ENCODE assay signal across 16 cellular contexts in genomic region chr11:18368236-18368635, GRCh38. TPM values are rescaled to one million over a fixed set of nuclear protein-coding genes. Genes with fewer than 3 reads are reported as not detected.
A peak's percentile ranks its signal among the peaks of the same experiment; 100 is the strongest.
DNase-seq lines count a peak whose midpoint lies in the region; ATAC-seq and TF ChIP-seq lines count a peak whose summit lies in the region.
"Had no signal": no experiment of that assay in that cellular context is flagged by ENCODE, and none has a peak within 500 bp of the region (broad histone marks: within the 10 kb centered on the region; RNA-seq: fewer than 3 reads in every experiment).

No MANE protein-coding gene starts in this region.

- no peaks in the 10 kb centered on the region for H3K9me3 ChIP-seq in BLaER1
- H3K9me3 ChIP-seq in spleen = no peaks in the 10 kb centered on the region
- H3K9me3 ChIP-seq: prostate gland had no signal

- peak overlapping the region; percentile 56; the same call in 1 of the 2 replicates for H3K9ac ChIP-seq in BLaER1

- H3K4me2 ChIP-seq in BLaER1 = peak overlapping the region; percentile 58

- no peaks in the 10 kb centered on the region for H3K4me1 Mint-ChIP-seq in naive B cell
- H3K4me1 Mint-ChIP-seq: mesothelial cell of epicardium had no signal

- H3K4me3 ChIP-seq in BLaER1 (no peak overlapping the region), brain microvascular endothelial cell (ENCODE audit: low read depth, low read length) (no peak overlapping the region), spleen (no peak overlapping the region)
- H3K4me3 ChIP-seq: coronary artery, prostate gland had no signal

- TF ChIP-seq CTCF in brain microvascular endothelial cell (IDR thresholded peaks at IDR 0.05; ENCODE audit: low read depth, low read length, missing control alignments) (no peak), spleen (IDR thresholded peaks at IDR 0.05 in 8 of 11, conservative IDR thresholded peaks at IDR 0.05 in 3 of 11) (no peak)

- DNase-seq in HT1080 (ENCODE audit: low read depth) (peak; percentile 49), brain microvascular endothelial cell (peak; percentile 36), naive B cell (no peak), spleen (no peak), left lobe of liver (ENCODE audit: low spot score) (no peak), activated gamma-delta T cell treated with Interleukin-2 at 50 U/mL for 16 hours (no peak), DMS 273 treated with DMSO at 0.1 percent for 48 hours (lab: John Stamatoyannopoulos, UW) (no peak)
- DNase-seq: activated CD8-positive, alpha-beta T cell treated with anti-CD3 and anti-CD28 coated beads for 36 hours; activated gamma-delta T cell; Calu3; MV-4-11; T-helper 1 cell had no signal

- no peaks in the 10 kb centered on the region for H3K27me3 Mint-ChIP-seq in naive B cell
- H3K27me3 Mint-ChIP-seq: activated CD8-positive, alpha-beta T cell treated with anti-CD3 and anti-CD28 coated beads for 36 hours had no signal

- intact Hi-C loops in spleen (cut with DNase I; ENCODE audit: low total_unique reads) = no loop called here

- H3K27ac Mint-ChIP-seq in naive B cell = peak overlapping the region in 4 of 6 donors; percentile 2 to 44 (median 10)
- H3K27ac Mint-ChIP-seq: activated CD8-positive, alpha-beta T cell treated with anti-CD3 and anti-CD28 coated beads for 36 hours; mesothelial cell of epicardium had no signal

- ATAC-seq in naive B cell (ENCODE audit: low read depth in 2 of 2) (no peak), left lobe of liver (no peak)
- ATAC-seq: activated CD8-positive, alpha-beta T cell treated with anti-CD3 and anti-CD28 coated beads for 36 hours had no signal

- H3K36me3 Mint-ChIP-seq in naive B cell = peaks cover 18% of the 10 kb centered on the region in 2 donors

- in situ Hi-C loops in brain microvascular endothelial cell (cut with HindIII; ENCODE audit: low pct_ligation_motif_present, low sequenced_read_pairs) = no loop called here

- H3K36me3 ChIP-seq in BLaER1 (peaks cover 38% of the 10 kb centered on the region), brain microvascular endothelial cell (replicated peaks) (peaks cover 18% of the 10 kb centered on the region), spleen (peaks cover 0 to 63% (median 43%) of the 10 kb centered on the region in 6 donors)

- peak overlapping the region; percentile 78 for H3K27ac ChIP-seq in BLaER1
- H3K27ac ChIP-seq in brain microvascular endothelial cell = peak overlapping the region; percentile 44
- no peak overlapping the region for H3K27ac ChIP-seq in spleen
- H3K27ac ChIP-seq: coronary artery, prostate gland had no signal

- H3K27me3 ChIP-seq in BLaER1 = no peaks in the 10 kb centered on the region
- no peaks in the 10 kb centered on the region for H3K27me3 ChIP-seq in brain microvascular endothelial cell (replicated peaks)
- no peaks in the 10 kb centered on the region for H3K27me3 ChIP-seq in spleen (replicated peaks in 1 of 7)

- H3K4me1 ChIP-seq in BLaER1 = peaks cover 57% of the 10 kb centered on the region
- H3K4me1 ChIP-seq in spleen = peaks cover 0 to 15% (median 0%) of the 10 kb centered on the region in 6 donors
- H3K4me1 ChIP-seq: prostate gland had no signal

- peaks cover 0 to 2% (median 0%) of the 10 kb centered on the region in 7 donors for H3K9me3 Mint-ChIP-seq in naive B cell
- H3K9me3 Mint-ChIP-seq: activated CD8-positive, alpha-beta T cell treated with anti-CD3 and anti-CD28 coated beads for 36 hours; mesothelial cell of epicardium had no signal

- no peak for TF ChIP-seq POLR2A in spleen (IDR thresholded peaks at IDR 0.05)

- WGBS in spleen, 5 donors = 66 to 72% (median 69%) methylated on average over 2 of the region's 2 CpGs

- H4K20me1 ChIP-seq in BLaER1 = no peaks in the 10 kb centered on the region

- H3K4me3 Mint-ChIP-seq in naive B cell = no peak overlapping the region
- H3K4me3 Mint-ChIP-seq: activated CD8-positive, alpha-beta T cell treated with anti-CD3 and anti-CD28 coated beads for 36 hours; mesothelial cell of epicardium had no signal

RNA-seq across cellular contexts. Expression of gene LDHA, which starts 26.1 kb away (rescaled TPM):
- 713 and 1,482 TPM in 2 replicates for total RNA-seq in HT1080 (2014; rRNA removed; shearing (Covaris generic))
- 2,792 and 2,863 TPM in 2 replicates for polyA plus RNA-seq in HT1080 (2015; cell fraction: cytosol; rRNA removed)
- polyA plus RNA-seq in HT1080 (2015; cell fraction: nucleus; rRNA removed) = 3,071 and 3,542 TPM in 2 replicates
- polyA plus RNA-seq in naive B cell (ENCODE audit: low read depth in 6 of 6) (100 to 1,000 TPM; 224 to 298 (median 251) TPM), spleen (100 to 1,000 TPM; 139 to 260 (median 206) TPM)
- total RNA-seq in spleen (100 to 1,000 TPM; 221 to 415 (median 286) TPM), left lobe of liver (450 TPM)

RNA-seq across cellular contexts. Expression of gene LDHC, which starts 43.9 kb away (rescaled TPM):
- total RNA-seq in HT1080 (2014; rRNA removed; shearing (Covaris generic)) = not detected in 2 replicates
- not detected in 2 replicates for polyA plus RNA-seq in HT1080 (2015; cell fraction: cytosol; rRNA removed)
- not detected in 2 replicates for polyA plus RNA-seq in HT1080 (2015; cell fraction: nucleus; rRNA removed)
- polyA plus RNA-seq in naive B cell (ENCODE audit: low read depth in 6 of 6) (1 to 10 TPM in 1 of 6 donors, not detected in 5; 4.2 TPM), spleen (1 to 10 TPM in 1 of 3 donors, under 1 TPM in 1, not detected in 1; 0.93 to 1.1 TPM)
- total RNA-seq in spleen (under 1 TPM in 1 of 7 donors, not detected in 6; 0.84 TPM), left lobe of liver (not detected)
- total RNA-seq: activated CD8-positive, alpha-beta T cell treated with anti-CD3 and anti-CD28 coated beads for 36 hours; Calu3 had no signal

RNA-seq across cellular contexts. Expression of gene GTF2H1, which starts 45.9 kb away (rescaled TPM):
- 70.3 and 85.8 TPM in 2 replicates for total RNA-seq in HT1080 (2014; rRNA removed; shearing (Covaris generic))
- 55.3 and 67.2 TPM in 2 replicates for polyA plus RNA-seq in HT1080 (2015; cell fraction: cytosol; rRNA removed)
- polyA plus RNA-seq in HT1080 (2015; cell fraction: nucleus; rRNA removed) = 72.6 and 72.9 TPM in 2 replicates
- polyA plus RNA-seq in naive B cell (ENCODE audit: low read depth in 6 of 6) = 10 to 100 TPM; 23.5 to 50.4 (median 37.3) TPM
- 10 to 100 TPM; 39.6 to 65.4 (median 52.0) TPM for total RNA-seq in spleen
- 10 to 100 TPM; 18.1 to 25.1 (median 20.2) TPM for polyA plus RNA-seq in spleen
- total RNA-seq in left lobe of liver = 11.3 TPM

RNA-seq across cellular contexts. Expression of gene HPS5, which starts 46.3 kb away (rescaled TPM):
- 18.6 and 19.2 TPM in 2 replicates for total RNA-seq in HT1080 (2014; rRNA removed; shearing (Covaris generic))
- 14.5 and 15.9 TPM in 2 replicates for polyA plus RNA-seq in HT1080 (2015; cell fraction: cytosol; rRNA removed)
- 20.0 and 20.7 TPM in 2 replicates for polyA plus RNA-seq in HT1080 (2015; cell fraction: nucleus; rRNA removed)
- polyA plus RNA-seq in naive B cell (ENCODE audit: low read depth in 6 of 6) = 10 to 100 TPM; 15.3 to 40.2 (median 29.5) TPM
- 10 to 100 TPM; 25.9 to 35.7 (median 30.0) TPM for total RNA-seq in spleen
- 10 to 100 TPM; 10.3 to 14.1 (median 11.1) TPM for polyA plus RNA-seq in spleen
- total RNA-seq in left lobe of liver = 37.4 TPM

Comparison
In these comparisons a context has a peak if more than half of its experiments do, and no peak if none do; other contexts are left out.
1. H3K27ac ChIP-seq: peak in BLaER1 (single experiment) and brain microvascular endothelial cell (single experiment); none in spleen (0 of 8).
2. DNase-seq: peak in HT1080 (single experiment) and brain microvascular endothelial cell (single experiment); none in naive B cell (single experiment), spleen (single experiment), left lobe of liver (single experiment), activated gamma-delta T cell treated with Interleukin-2 at 50 U/mL for 16 hours (single experiment) and DMS 273 treated with DMSO at 0.1 percent for 48 hours (single experiment).